9 cellular contexts compared by ENCODE assay signal in the genomic region with DNA sequence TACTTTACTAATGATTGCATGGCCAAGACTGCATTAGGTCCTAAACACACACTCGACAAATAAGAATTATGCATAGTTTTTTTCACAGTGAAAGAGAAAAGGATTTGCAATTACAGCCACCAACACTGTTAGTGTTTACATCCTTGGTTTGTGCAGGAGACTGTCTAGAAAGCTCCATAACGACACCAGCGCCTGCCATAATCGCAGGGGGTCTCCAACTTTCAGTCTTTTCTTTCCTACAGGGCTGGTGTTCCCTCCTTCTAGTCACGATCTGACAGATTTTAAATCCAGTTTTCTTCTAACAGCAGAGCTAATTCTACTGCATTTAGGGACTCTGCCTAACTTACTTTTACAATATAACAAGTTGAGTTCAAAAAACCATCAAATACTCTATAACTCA. TPM values are rescaled to one million over a fixed set of nuclear protein-coding genes. Genes with fewer than 3 reads are reported as not detected.
DNase-seq lines count a peak whose midpoint lies in the region; ATAC-seq, FAIRE-seq and TF ChIP-seq lines count a peak whose summit lies in the region.
"Had no signal": no experiment of that assay in that cellular context is flagged by ENCODE, and none has a peak within 500 bp of the region (broad histone marks: within the 10 kb centered on the region; RNA-seq: fewer than 3 reads in every experiment).

No MANE protein-coding gene starts in this region.

- no peak for TF ChIP-seq POLR2A in HepG2 (IDR thresholded peaks at IDR 0.05; ENCODE audit: insufficient read depth in 1 of 2, low read depth in 2 of 2, low read length in 2 of 2)

- no peaks in the 10 kb centered on the region for H3K27me3 ChIP-seq in HepG2 (ENCODE audit: control insufficient read depth in 1 of 2, insufficient read depth in 2 of 2, low read length in 2 of 2)

- peak overlapping the region; percentile 67 for H3K4me2 ChIP-seq in HepG2 (ENCODE audit: low read depth, low read length)

- no peaks in the 10 kb centered on the region for H4K20me1 ChIP-seq in HepG2 (ENCODE audit: insufficient read depth, low read length)

- CTCF ChIA-PET in HEK293 (lab: Yijun Ruan, JAX) = interaction anchor here (0.9 to 2.4 kb wide), 3 partner anchors 17 to 127 kb away, joined by 3 to 7 read pairs (median 4); no protein-coding TSS in a partner anchor
- CTCF ChIA-PET in HepG2 (lab: Yijun Ruan, JAX; ENCODE audit: low intra/inter-chr PET ratio, low total read pairs) = no interaction called here

- intact Hi-C loops in HepG2 (cut with micrococcal nuclease; ENCODE audit: unreplicated experiment) = no loop called here

- 0 out of 2 replicates have a peak overlapping the region, but pooled peaks have one; percentile 17 for H3K9ac ChIP-seq in HepG2 (ENCODE audit: insufficient read depth, low read depth, low read length)

- no peak for TF ChIP-seq EP300 in HepG2 (IDR thresholded peaks at IDR 0.05; ENCODE audit: low read depth in 2 of 2, low read length in 2 of 2)
- TF ChIP-seq EP300 in HepG2 (CRISPR knock-in tag; IDR thresholded peaks at IDR 0.05; ENCODE audit: borderline replicate concordance) = no peak

- TF ChIP-seq CTCF in HEK293 (tag by site-specific recombination; IDR thresholded peaks at IDR 0.05) = no peak
- no peak for TF ChIP-seq CTCF in astrocyte of the spinal cord (IDR thresholded peaks at IDR 0.05; ENCODE audit: low read depth, low read length)
- TF ChIP-seq CTCF in HepG2 (CRISPR knock-in tag; IDR thresholded peaks at IDR 0.05) = no peak

- TF ChIP-seq RAD21 in HepG2 (CRISPR knock-in tag; IDR thresholded peaks at IDR 0.05) = no peak

- DNase-seq in astrocyte of the spinal cord (ENCODE audit: low read depth, low spot score) (peak; percentile 33), HepG2 (ENCODE audit: low spot score) (no peak)
- DNase-seq: activated CD4-positive, CD25-positive, alpha-beta regulatory T cell treated with anti-CD3 and anti-CD28 coated beads, Interleukin-2, amount 50 U/mL, for 72 hours had no signal

- no peak overlapping the region for H3K4me3 ChIP-seq in HEK293 (ENCODE audit: low read depth, low read length)
- no peak overlapping the region for H3K4me3 ChIP-seq in astrocyte of the spinal cord (ENCODE audit: low read depth, low read length)
- peak overlapping the region in 2 of 3 experiments; percentile 48 to 60; a peak in 2 of 6 replicates for H3K4me3 ChIP-seq in HepG2 (replicated peaks in 1 of 3; ENCODE audit: insufficient read depth in 1 of 3, low read depth in 2 of 3, low read length in 3 of 3)
- no peak overlapping the region for H3K4me3 ChIP-seq in skin epidermis

- H3K4me1 ChIP-seq in HEK293 (ENCODE audit: control insufficient read depth, insufficient read depth, low read length) (no peaks in the 10 kb centered on the region; the same call in 1 of the 2 replicates), HepG2 (ENCODE audit: insufficient read depth, low read length) (peaks cover 16% of the 10 kb centered on the region)

- H3K27ac ChIP-seq in HEK293 (ENCODE audit: extremely low read depth, low read depth, low read length) = 0 out of 2 replicates have a peak overlapping the region, but pooled peaks have one; percentile 50
- peak overlapping the region; percentile 50 for H3K27ac ChIP-seq in HepG2 (ENCODE audit: extremely low read length, insufficient read depth, low read length)
- H3K27ac ChIP-seq in skin epidermis = peak overlapping the region in 19 of 21 experiments; percentile 2 to 79 (median 66)

- peaks cover 6% of the 10 kb centered on the region for H3K79me2 ChIP-seq in HepG2 (ENCODE audit: insufficient read depth, low read length)

- in situ Hi-C loops in astrocyte of the spinal cord (cut with HindIII; ENCODE audit: low sequenced_read_pairs) (no loop called here), HepG2 (cut with HindIII; ENCODE audit: extremely low pct_ligation_motif_present, low pct_unique_long_range_greater_than_20kb) (no loop called here)

- ATAC-seq in HepG2 (no peak), HG02759 (IDR thresholded peaks at IDR 0.05; ENCODE audit: unreplicated experiment) (no peak), HG02981 (IDR thresholded peaks at IDR 0.05; ENCODE audit: unreplicated experiment) (no peak), GM18873 (IDR thresholded peaks at IDR 0.05; ENCODE audit: low FRiP score, unreplicated experiment) (no peak), GM18870 (IDR thresholded peaks at IDR 0.05; ENCODE audit: unreplicated experiment) (no peak)

- POLR2A ChIA-PET in HEK293 (lab: Yijun Ruan, JAX) = interaction anchor here (2.2 kb wide), 1 partner anchor 14 kb away, joined by 16 read pairs; no protein-coding TSS in a partner anchor
- POLR2A ChIA-PET in HepG2 (lab: Yijun Ruan, JAX) = no interaction called here

- no peaks in the 10 kb centered on the region for H3K36me3 ChIP-seq in HEK293 (ENCODE audit: control insufficient read depth in 2 of 2, insufficient read depth in 1 of 2, low read length in 2 of 2)
- no peaks in the 10 kb centered on the region for H3K36me3 ChIP-seq in HepG2 (replicated peaks in 1 of 2; ENCODE audit: control insufficient read depth in 1 of 2, insufficient read depth in 2 of 2, low read length in 2 of 2)

- no TSS peak for BruUV-seq in HepG2 (replicated peaks; lab: Mats Ljungman, UMichigan)

- no peak overlapping the region for H2AFZ ChIP-seq in HepG2 (ENCODE audit: low read length)

- H3K9me3 ChIP-seq in HEK293 (ENCODE audit: control insufficient read depth, insufficient read depth, low read depth, low read length) = no peaks in the 10 kb centered on the region
- H3K9me3 ChIP-seq in HepG2 (ENCODE audit: low read length) = no peaks in the 10 kb centered on the region

- WGBS in HepG2 (ENCODE audit: low lambda C conversion rate) = 85% methylated on average over 5 of the region's 5 CpGs

- no peak for FAIRE-seq in HepG2 (lab: Jason Lieb, UNC)

TF ChIP-seq in HEK293, 187 proteins besides CTCF, POLR2A, EP300 and RAD21 (continues in another document):
- TF ChIP-seq, protein P1, sequence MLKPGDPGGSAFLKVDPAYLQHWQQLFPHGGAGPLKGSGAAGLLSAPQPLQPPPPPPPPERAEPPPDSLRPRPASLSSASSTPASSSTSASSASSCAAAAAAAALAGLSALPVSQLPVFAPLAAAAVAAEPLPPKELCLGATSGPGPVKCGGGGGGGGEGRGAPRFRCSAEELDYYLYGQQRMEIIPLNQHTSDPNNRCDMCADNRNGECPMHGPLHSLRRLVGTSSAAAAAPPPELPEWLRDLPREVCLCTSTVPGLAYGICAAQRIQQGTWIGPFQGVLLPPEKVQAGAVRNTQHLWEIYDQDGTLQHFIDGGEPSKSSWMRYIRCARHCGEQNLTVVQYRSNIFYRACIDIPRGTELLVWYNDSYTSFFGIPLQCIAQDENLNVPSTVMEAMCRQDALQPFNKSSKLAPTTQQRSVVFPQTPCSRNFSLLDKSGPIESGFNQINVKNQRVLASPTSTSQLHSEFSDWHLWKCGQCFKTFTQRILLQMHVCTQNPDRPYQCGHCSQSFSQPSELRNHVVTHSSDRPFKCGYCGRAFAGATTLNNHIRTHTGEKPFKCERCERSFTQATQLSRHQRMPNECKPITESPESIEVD (tag by site-specific recombination; IDR thresholded peaks at IDR 0.05) = no peak
- TF ChIP-seq ZFHX2 (tag by site-specific recombination; conservative IDR thresholded peaks at IDR 0.05) (no peak), ZFP37 (tag by site-specific recombination; IDR thresholded peaks at IDR 0.05) (no peak), ZNF555 (tag by site-specific recombination; conservative IDR thresholded peaks at IDR 0.05) (no peak), ZNF366 (tag by site-specific recombination; conservative IDR thresholded peaks at IDR 0.05) (no peak)

TF ChIP-seq in HepG2, 621 proteins besides CTCF, POLR2A, EP300 and RAD21:
- TF ChIP-seq RBFOX2 (IDR thresholded peaks at IDR 0.05; ENCODE audit: low read depth, low read length) (no peak), SIN3B (IDR thresholded peaks at IDR 0.05; ENCODE audit: low read length) (no peak), SP2 (CRISPR knock-in tag; IDR thresholded peaks at IDR 0.05) (no peak)

RNA-seq across cellular contexts. Expression of a gene that starts 58.0 kb away (rescaled TPM):
- 30.6 and 34.8 TPM in 2 replicates for total RNA-seq in HepG2 (2016; rRNA removed; fragmentation: Illumina TruSeq; extraction: Trizol)
- 14.8 and 18.1 TPM in 2 replicates for total RNA-seq in HepG2 (2016; cell fraction: cytosol; rRNA removed; fragmentation: Illumina TruSeq; extraction: Trizol; ENCODE audit: low read depth)
- 32.0 and 33.6 TPM in 2 replicates for total RNA-seq in HepG2 (2016; cell fraction: insoluble cytoplasmic fraction; rRNA removed; fragmentation: Illumina TruSeq; extraction: Trizol)
- 10.5 and 11.6 TPM in 2 replicates for total RNA-seq in HepG2 (2016; cell fraction: membrane; rRNA removed; fragmentation: Illumina TruSeq; extraction: Trizol)
- 72.0 and 73.1 TPM in 2 replicates for total RNA-seq in HepG2 (2016; cell fraction: nucleus; rRNA removed; fragmentation: Illumina TruSeq; extraction: Trizol)
- polyA plus RNA-seq in HepG2 (2011; rRNA removed) = 12.7 and 15.7 TPM in 2 replicates
- polyA plus RNA-seq in HepG2 (2011; cell fraction: cytosol; rRNA removed) = 5.2 and 6.9 TPM in 2 replicates
- polyA plus RNA-seq in HepG2 (2011; cell fraction: nucleus; rRNA removed) = 24.0 and 25.3 TPM in 2 replicates
- 9.1 and 11.7 TPM in 2 replicates for polyA plus RNA-seq in HepG2 (2012)
- polyA plus RNA-seq in HepG2 (2016; cell fraction: cytosol; fragmentation: Illumina TruSeq; extraction: Trizol; ENCODE audit: low read depth) = 0.68 and 0.76 TPM in 2 replicates
- 14.7 and 16.9 TPM in 2 replicates for polyA plus RNA-seq in HepG2 (2016; cell fraction: insoluble cytoplasmic fraction; fragmentation: Illumina TruSeq; extraction: Trizol; ENCODE audit: low read depth)
- 2.0 TPM in 2 replicates for polyA plus RNA-seq in HepG2 (2016; cell fraction: membrane; fragmentation: Illumina TruSeq; extraction: Trizol; ENCODE audit: low read depth)
- 37.4 and 42.4 TPM in 2 replicates for polyA plus RNA-seq in HepG2 (2016; cell fraction: nucleus; fragmentation: Illumina TruSeq; extraction: Trizol; ENCODE audit: insufficient read depth, low read depth)
- 49.3 and 63.0 TPM in 2 replicates for polyA minus RNA-seq in HepG2 (2011; rRNA and poly(A)+ RNA removed; ENCODE audit: low replicate concordance)
- polyA minus RNA-seq in HepG2 (2011; cell fraction: cytosol; rRNA and poly(A)+ RNA removed) = 21.0 and 25.8 TPM in 2 replicates
- 145 and 179 TPM in 2 replicates for polyA minus RNA-seq in HepG2 (2011; cell fraction: nucleus; rRNA and poly(A)+ RNA removed)

Comparison
In these comparisons a context has a peak if more than half of its experiments do, and no peak if none do; other contexts are left out.
1. H3K4me3 ChIP-seq: peak in HepG2 (2 of 3); none in HEK293 (single experiment), astrocyte of the spinal cord (single experiment) and skin epidermis (0 of 7).
2. Peak in every context shown above with its lines, with median percentiles within 50 percentile points of each other: H3K27ac ChIP-seq.